ENCODE assay signal across 18 cellular contexts in the genomic region with DNA sequence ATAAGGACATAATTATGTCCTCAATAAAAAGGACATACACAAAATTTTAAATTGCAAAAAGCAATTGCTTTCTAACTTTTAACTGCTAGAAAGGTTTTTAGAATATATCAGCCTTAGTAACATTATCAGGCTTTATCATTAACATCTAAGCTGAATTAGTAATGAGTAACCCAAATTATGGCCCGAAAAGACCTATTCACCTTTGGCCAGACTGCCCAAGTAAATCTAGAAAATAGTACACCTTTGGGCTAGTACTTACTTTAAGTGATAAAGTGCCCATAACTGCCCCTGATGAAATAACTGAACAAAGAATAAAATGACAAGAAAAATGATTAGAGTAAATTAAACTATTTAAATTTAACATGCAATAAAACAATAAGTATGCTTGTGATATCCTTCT.
DNase-seq lines count a peak whose midpoint lies in the region; ATAC-seq, FAIRE-seq and TF ChIP-seq lines count a peak whose summit lies in the region.
"Had no signal": no experiment of that assay in that cellular context is flagged by ENCODE, and none has a peak within 500 bp of the region (broad histone marks: within the 10 kb centered on the region; RNA-seq: fewer than 3 reads in every experiment).

No MANE protein-coding gene starts in this region.

- DNase-seq in HepG2 (ENCODE audit: low spot score) (no peak), T-helper 17 cell (no peak), left lobe of liver (ENCODE audit: low spot score) (no peak), smooth muscle cell (lab: John Stamatoyannopoulos, UW; ENCODE audit: unreplicated experiment) (no peak), pancreas (no peak), hepatocyte (ENCODE audit: low spot score) (no peak), NCI-H128 (lab: John Stamatoyannopoulos, UW; ENCODE audit: unreplicated experiment) (no peak)
- DNase-seq: AML-193; Calu3; CD4-positive, alpha-beta T cell; DMS79 treated with DMSO at 0.1 percent for 48 hours; GF-D8; H9 had no signal

- POLR2A ChIA-PET in HepG2 (lab: Yijun Ruan, JAX), result no interaction called here

- TF ChIP-seq EP300 in HepG2 (IDR thresholded peaks at IDR 0.05; ENCODE audit: low read depth in 2 of 2, low read length in 2 of 2), result no peak
- TF ChIP-seq EP300 in HepG2 (CRISPR knock-in tag; IDR thresholded peaks at IDR 0.05; ENCODE audit: borderline replicate concordance), result no peak

- H3F3A ChIP-seq in smooth muscle cell (ENCODE audit: low read depth), result no peaks in the 10 kb centered on the region

- 38% methylated on average over 1 of the region's 1 CpG for WGBS in liver
- WGBS in HepG2 (ENCODE audit: low lambda C conversion rate), result 94% methylated on average over 1 of the region's 1 CpG
- WGBS in smooth muscle cell (ENCODE audit: low lambda C conversion rate), result 94% methylated on average over 1 of the region's 1 CpG
- 16 to 32% methylated on average over 1 of the region's 1 CpG for WGBS in pancreas, 2 donors
- 83% methylated on average over 1 of the region's 1 CpG for whole genome bisulfite sequencing in hepatocyte (ENCODE audit: low lambda C conversion rate, missing lambda C conversion rate)

- no peaks in the 10 kb centered on the region for H3K27me3 Mint-ChIP-seq in T-helper 17 cell
- H3K27me3 Mint-ChIP-seq: CD4-positive, alpha-beta T cell had no signal

- H3K4me1 Mint-ChIP-seq in T-helper 17 cell, result peaks cover 27% of the 10 kb centered on the region

- no peak overlapping the region for H3K4me3 Mint-ChIP-seq in T-helper 17 cell
- H3K4me3 Mint-ChIP-seq: CD4-positive, alpha-beta T cell; H9 had no signal

- peaks cover 82% of the 10 kb centered on the region for H3K79me2 ChIP-seq in HepG2 (ENCODE audit: insufficient read depth, low read length)
- H3K79me2 ChIP-seq in smooth muscle cell (ENCODE audit: low read depth), result peaks cover 100% of the 10 kb centered on the region
- peaks cover 100% of the 10 kb centered on the region for H3K79me2 ChIP-seq in hepatocyte

- CTCF ChIA-PET in HepG2 (lab: Yijun Ruan, JAX; ENCODE audit: low intra/inter-chr PET ratio, low total read pairs), result no interaction called here

- TF ChIP-seq CTCF in liver (IDR thresholded peaks at IDR 0.05; ENCODE audit: low read depth, low read length, missing input control) (no peak), HepG2 (CRISPR knock-in tag; IDR thresholded peaks at IDR 0.05) (no peak), smooth muscle cell (IDR thresholded peaks at IDR 0.05; ENCODE audit: borderline replicate concordance, insufficient read depth, poor library complexity, severe bottlenecking) (no peak), pancreas (IDR thresholded peaks at IDR 0.05) (no peak), hepatocyte (IDR thresholded peaks at IDR 0.05; ENCODE audit: poor library complexity) (no peak)

- TF ChIP-seq RAD21 in liver (IDR thresholded peaks at IDR 0.05), result peak in 1 of 2 donors; percentile 25
- no peak for TF ChIP-seq RAD21 in HepG2 (CRISPR knock-in tag; IDR thresholded peaks at IDR 0.05)

- no peaks in the 10 kb centered on the region for H3K9me2 ChIP-seq in hepatocyte (replicated peaks; ENCODE audit: insufficient read depth)

- H3K27ac ChIP-seq in liver (ENCODE audit: low read depth in 1 of 2, low read length in 2 of 2) (no peak overlapping the region), HepG2 (ENCODE audit: extremely low read length, insufficient read depth, low read length) (no peak overlapping the region), smooth muscle cell (ENCODE audit: low read depth) (peak overlapping the region; percentile 15), pancreas (no peak overlapping the region), hepatocyte (no peak overlapping the region)
- H3K27ac ChIP-seq: 22Rv1, A549, C4-2B had no signal

- in situ Hi-C loops in HepG2 (cut with HindIII; ENCODE audit: extremely low pct_ligation_motif_present, low pct_unique_long_range_greater_than_20kb), result no loop called here

- no TSS peak for BruUV-seq in HepG2 (replicated peaks; lab: Mats Ljungman, UMichigan)

- H3K4me3 ChIP-seq in liver (ENCODE audit: low read depth in 1 of 3, low read length in 3 of 3), result no peak overlapping the region
- H3K4me3 ChIP-seq in HepG2 (replicated peaks in 1 of 3; ENCODE audit: insufficient read depth in 1 of 3, low read depth in 2 of 3, low read length in 3 of 3), result no peak overlapping the region
- no peak overlapping the region for H3K4me3 ChIP-seq in smooth muscle cell
- no peak overlapping the region for H3K4me3 ChIP-seq in pancreas
- no peak overlapping the region for H3K4me3 ChIP-seq in hepatocyte
- H3K4me3 ChIP-seq: A549 had no signal

- H3K4me2 ChIP-seq in HepG2 (ENCODE audit: low read depth, low read length) (no peak overlapping the region), smooth muscle cell (no peak overlapping the region), hepatocyte (no peak overlapping the region)
- H3K4me2 ChIP-seq: A549 had no signal

- TF ChIP-seq POLR2A in HepG2 (IDR thresholded peaks at IDR 0.05; ENCODE audit: insufficient read depth in 1 of 2, low read depth in 2 of 2, low read length in 2 of 2), result no peak

- no peaks in the 10 kb centered on the region for H3K36me3 ChIP-seq in liver (ENCODE audit: control insufficient read depth in 4 of 4, insufficient read depth in 3 of 4, low read depth in 1 of 4, low read length in 3 of 4)
- H3K36me3 ChIP-seq in HepG2 (replicated peaks in 1 of 2; ENCODE audit: control insufficient read depth in 1 of 2, insufficient read depth in 2 of 2, low read length in 2 of 2), result peaks cover 0 to 6% of the 10 kb centered on the region in 2 experiments; a peak in 2 of 5 replicates
- no peaks in the 10 kb centered on the region for H3K36me3 ChIP-seq in smooth muscle cell (ENCODE audit: low read depth)
- H3K36me3 ChIP-seq in pancreas, result no peaks in the 10 kb centered on the region
- no peaks in the 10 kb centered on the region for H3K36me3 ChIP-seq in hepatocyte (replicated peaks; ENCODE audit: insufficient read depth, low read depth)

- H3K9me3 ChIP-seq in liver (ENCODE audit: control insufficient read depth in 4 of 4, low read length in 3 of 4) (no peaks in the 10 kb centered on the region), HepG2 (ENCODE audit: low read length) (no peaks in the 10 kb centered on the region), T-helper 17 cell (ENCODE audit: control insufficient read depth, low read length, poor library complexity, severe bottlenecking) (no peaks in the 10 kb centered on the region), smooth muscle cell (replicated peaks; ENCODE audit: low read depth) (no peaks in the 10 kb centered on the region), pancreas (no peaks in the 10 kb centered on the region), hepatocyte (ENCODE audit: low read depth) (no peaks in the 10 kb centered on the region)
- H3K9me3 ChIP-seq: A549 had no signal

- H3K9ac ChIP-seq in liver (ENCODE audit: low read depth in 1 of 2, low read length in 2 of 2) (no peak overlapping the region), HepG2 (ENCODE audit: insufficient read depth, low read depth, low read length) (no peak overlapping the region), smooth muscle cell (ENCODE audit: low read depth) (no peak overlapping the region)

- peaks cover 1% of the 10 kb centered on the region for H3K36me3 Mint-ChIP-seq in T-helper 17 cell (ENCODE audit: low read depth)

- H3K27me3 ChIP-seq in liver (ENCODE audit: control insufficient read depth in 4 of 4, insufficient read depth in 4 of 4, low read length in 3 of 4) (no peaks in the 10 kb centered on the region), HepG2 (ENCODE audit: control insufficient read depth in 1 of 2, insufficient read depth in 2 of 2, low read length in 2 of 2) (no peaks in the 10 kb centered on the region), smooth muscle cell (ENCODE audit: low read depth) (no peaks in the 10 kb centered on the region), pancreas (no peaks in the 10 kb centered on the region), hepatocyte (no peaks in the 10 kb centered on the region)

- no peak for ATAC-seq in HepG2
- no peak for ATAC-seq in T-helper 17 cell
- ATAC-seq in left lobe of liver, result peak; percentile 93
- ATAC-seq in pancreas, result no peak
- ATAC-seq: A549 had no signal

- H4K20me1 ChIP-seq in HepG2 (ENCODE audit: insufficient read depth, low read length), result peaks cover 9% of the 10 kb centered on the region; the same call in 1 of the 2 replicates
- H4K20me1 ChIP-seq in smooth muscle cell (ENCODE audit: low read depth), result peaks cover 99% of the 10 kb centered on the region
- peaks cover 41% of the 10 kb centered on the region for H4K20me1 ChIP-seq in hepatocyte (ENCODE audit: insufficient read depth, poor library complexity, severe bottlenecking)

- peaks cover 2 to 12% (median 12%) of the 10 kb centered on the region in 4 donors for H3K4me1 ChIP-seq in liver (ENCODE audit: control insufficient read depth in 4 of 4, insufficient read depth in 4 of 4, low read length in 3 of 4)
- 0 out of 2 replicates have a peak, but pooled peaks cover 5% of the 10 kb centered on the region for H3K4me1 ChIP-seq in HepG2 (ENCODE audit: insufficient read depth, low read length)
- no peaks in the 10 kb centered on the region for H3K4me1 ChIP-seq in smooth muscle cell (ENCODE audit: low read depth)
- H3K4me1 ChIP-seq in pancreas, result peaks cover 0 to 5% (median 0%) of the 10 kb centered on the region in 3 donors
- H3K4me1 ChIP-seq in hepatocyte (ENCODE audit: insufficient read depth), result peaks cover 5% of the 10 kb centered on the region

- FAIRE-seq in HepG2 (lab: Jason Lieb, UNC) (no peak), pancreas (lab: Jason Lieb, UNC) (no peak)
- FAIRE-seq: A549, H1 had no signal

- intact Hi-C loops in HepG2 (cut with micrococcal nuclease; ENCODE audit: unreplicated experiment), result no loop called here
- intact Hi-C loops in pancreas (cut with DNase I), result no loop called here

- H3K27ac Mint-ChIP-seq in T-helper 17 cell, result peak overlapping the region; percentile 32
- H3K27ac Mint-ChIP-seq: H9 had no signal

- H2AFZ ChIP-seq in HepG2 (ENCODE audit: low read length) (no peak overlapping the region), smooth muscle cell (ENCODE audit: low read depth) (no peak overlapping the region), hepatocyte (no peak overlapping the region)

TF ChIP-seq in liver, 16 proteins besides CTCF, POLR2A, EP300 and RAD21 (continues in another document):
- TF ChIP-seq JUND (IDR thresholded peaks at IDR 0.05), result no peak

TF ChIP-seq in HepG2, 621 proteins besides CTCF, POLR2A, EP300 and RAD21 (continues in another document):
- TF ChIP-seq RFXANK (CRISPR knock-in tag; IDR thresholded peaks at IDR 0.05), result no peak
- no peak for TF ChIP-seq ARNT (IDR thresholded peaks at IDR 0.05)
- no peak for TF ChIP-seq ZNF781 (CRISPR knock-in tag; IDR thresholded peaks at IDR 0.05; ENCODE audit: borderline replicate concordance, not compliant biosample characterization)
- no peak for TF ChIP-seq ARID2 (CRISPR knock-in tag; IDR thresholded peaks at IDR 0.05; ENCODE audit: borderline replicate concordance)
